In the genomic region with DNA sequence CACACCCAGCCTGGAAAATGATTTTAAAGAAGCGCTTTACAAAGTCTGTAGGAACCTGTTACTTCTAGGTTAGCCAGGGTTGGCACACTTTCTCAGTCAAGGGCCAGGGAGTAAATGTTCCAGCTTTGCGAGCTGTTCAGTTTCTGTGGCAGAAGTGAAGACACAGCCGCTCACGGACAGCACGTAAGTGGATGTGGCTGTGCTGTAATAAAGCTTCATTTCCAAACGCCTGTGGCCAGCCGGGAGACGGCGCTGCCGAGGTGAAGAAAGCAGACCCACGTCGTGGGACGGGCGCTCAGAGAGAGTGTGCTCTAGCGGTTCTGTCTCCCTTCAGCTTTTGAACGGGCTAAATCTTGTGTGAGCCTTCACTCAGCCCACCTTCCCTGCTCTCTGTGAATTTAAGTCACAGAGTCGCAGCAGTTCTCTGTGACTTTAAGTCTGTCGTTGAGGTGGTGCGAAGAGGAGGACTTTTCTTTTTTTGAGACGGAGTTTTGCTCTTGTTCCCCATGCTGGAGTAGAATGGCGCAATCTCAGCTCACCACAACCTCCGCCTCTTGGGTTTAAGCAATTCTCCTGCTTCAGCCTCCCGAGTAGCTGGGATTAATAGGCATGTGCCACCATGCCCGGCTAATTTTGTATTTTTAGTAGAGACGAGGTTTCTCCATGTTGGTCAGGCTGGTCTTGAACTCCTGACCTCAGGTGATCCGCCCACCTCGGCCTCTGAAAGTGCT, we compare ENCODE assay signal across 25 cellular contexts. TPM values are rescaled to one million over a fixed set of nuclear protein-coding genes. Genes with fewer than 3 reads are reported as not detected.
DNase-seq lines count a peak whose midpoint lies in the region; ATAC-seq, FAIRE-seq and TF ChIP-seq lines count a peak whose summit lies in the region.
"Had no signal": no experiment of that assay in that cellular context is flagged by ENCODE, and none has a peak within 500 bp of the region (broad histone marks: within the 10 kb centered on the region; RNA-seq: fewer than 3 reads in every experiment).

No MANE protein-coding gene starts in this region.

- peaks cover 2% of the 10 kb centered on the region for H3K4me1 Mint-ChIP-seq in activated naive CD8-positive, alpha-beta T cell treated with anti-CD3 and anti-CD28 coated beads, Interleukin-2, amount 10 ng/mL, durations not matched to agents 7 days and 5 days
- no peaks in the 10 kb centered on the region for H3K4me1 Mint-ChIP-seq in activated naive CD8-positive, alpha-beta T cell treated with anti-CD3 and anti-CD28 coated beads for 36 hours
- H3K4me1 Mint-ChIP-seq: activated CD4-positive, alpha-beta T cell treated with anti-CD3 and anti-CD28 coated beads for 36 hours; stimulated activated memory B cell treated with anti-CD40 and anti-IgM and Interleukin-4, amounts not matched to agents 10 μg/mL and 1 μg/mL and 100 μg/mL, for 72 hours had no signal

- H3K27me3 Mint-ChIP-seq in activated naive CD8-positive, alpha-beta T cell treated with anti-CD3 and anti-CD28 coated beads, Interleukin-2, amount 10 ng/mL, durations not matched to agents 7 days and 5 days = no peaks in the 10 kb centered on the region
- H3K27me3 Mint-ChIP-seq in activated naive CD8-positive, alpha-beta T cell treated with anti-CD3 and anti-CD28 coated beads for 36 hours = no peaks in the 10 kb centered on the region
- H3K27me3 Mint-ChIP-seq: activated CD4-positive, alpha-beta T cell treated with anti-CD3 and anti-CD28 coated beads for 36 hours; brain; CD4-positive, CD25-positive, alpha-beta regulatory T cell; naive thymus-derived CD8-positive, alpha-beta T cell; stimulated activated memory B cell treated with anti-CD40 and anti-IgM and Interleukin-4, amounts not matched to agents 10 μg/mL and 1 μg/mL and 100 μg/mL, for 72 hours; type B pancreatic cell had no signal

- ATAC-seq in activated naive CD8-positive, alpha-beta T cell treated with anti-CD3 and anti-CD28 coated beads, Interleukin-2, amount 10 ng/mL, durations not matched to agents 7 days and 5 days (ENCODE audit: low read depth) = no peak
- no peak for ATAC-seq in GM19035 (IDR thresholded peaks at IDR 0.05; ENCODE audit: unreplicated experiment)
- ATAC-seq: activated CD4-positive, alpha-beta T cell treated with anti-CD3 and anti-CD28 coated beads for 36 hours; gastrocnemius medialis; naive thymus-derived CD8-positive, alpha-beta T cell; stimulated activated memory B cell treated with anti-CD40 and anti-IgM and Interleukin-4, amounts not matched to agents 10 μg/mL and 1 μg/mL and 100 μg/mL, for 72 hours had no signal

- no peak for FAIRE-seq in GM19239 (lab: Jason Lieb, UNC)
- FAIRE-seq: A204.1 had no signal

- peaks cover 33 to 100% (median 95%) of the 10 kb centered on the region in 4 donors for H3K36me3 ChIP-seq in esophagus muscularis mucosa

- no peak for TF ChIP-seq EP300 in esophagus muscularis mucosa (IDR thresholded peaks at IDR 0.05)

- no peak overlapping the region for H3K4me3 ChIP-seq in esophagus muscularis mucosa
- H3K4me3 ChIP-seq: gastrocnemius medialis, prostate gland, SJSA1 had no signal

- H3K4me1 ChIP-seq in esophagus muscularis mucosa = peaks cover 0 to 5% (median 0%) of the 10 kb centered on the region in 4 donors
- H3K4me1 ChIP-seq: gastrocnemius medialis, prostate gland had no signal

- no peak overlapping the region for H3K4me3 Mint-ChIP-seq in activated naive CD8-positive, alpha-beta T cell treated with anti-CD3 and anti-CD28 coated beads, Interleukin-2, amount 10 ng/mL, durations not matched to agents 7 days and 5 days
- H3K4me3 Mint-ChIP-seq in activated naive CD8-positive, alpha-beta T cell treated with anti-CD3 and anti-CD28 coated beads for 36 hours = no peak overlapping the region
- H3K4me3 Mint-ChIP-seq: activated CD4-positive, alpha-beta T cell treated with anti-CD3 and anti-CD28 coated beads for 36 hours; activated naive CD4-positive, alpha-beta T cell treated with anti-CD3 and anti-CD28 coated beads for 36 hours; brain; CD4-positive, CD25-positive, alpha-beta regulatory T cell; H9; stimulated activated memory B cell treated with anti-CD40 and anti-IgM and Interleukin-4, amounts not matched to agents 10 μg/mL and 1 μg/mL and 100 μg/mL, for 72 hours; type B pancreatic cell had no signal

- no peaks in the 10 kb centered on the region for H3K27me3 ChIP-seq in esophagus muscularis mucosa
- H3K27me3 ChIP-seq: gastrocnemius medialis, SJSA1 had no signal

- no peak for TF ChIP-seq CTCF in esophagus muscularis mucosa (IDR thresholded peaks at IDR 0.05)

- H3K36me3 Mint-ChIP-seq in activated naive CD8-positive, alpha-beta T cell treated with anti-CD3 and anti-CD28 coated beads, Interleukin-2, amount 10 ng/mL, durations not matched to agents 7 days and 5 days = peaks cover 13% of the 10 kb centered on the region
- peaks cover 19% of the 10 kb centered on the region for H3K36me3 Mint-ChIP-seq in activated naive CD8-positive, alpha-beta T cell treated with anti-CD3 and anti-CD28 coated beads for 36 hours

- H3K9me3 ChIP-seq in esophagus muscularis mucosa = no peaks in the 10 kb centered on the region
- H3K9me3 ChIP-seq: gastrocnemius medialis, prostate gland, SJSA1 had no signal

- H3K27ac Mint-ChIP-seq in activated naive CD8-positive, alpha-beta T cell treated with anti-CD3 and anti-CD28 coated beads, Interleukin-2, amount 10 ng/mL, durations not matched to agents 7 days and 5 days = peak overlapping the region; percentile 74
- no peak overlapping the region for H3K27ac Mint-ChIP-seq in activated naive CD8-positive, alpha-beta T cell treated with anti-CD3 and anti-CD28 coated beads for 36 hours
- H3K27ac Mint-ChIP-seq: activated CD4-positive, alpha-beta T cell treated with anti-CD3 and anti-CD28 coated beads for 36 hours; activated naive CD4-positive, alpha-beta T cell treated with anti-CD3 and anti-CD28 coated beads for 36 hours; brain; CD4-positive, CD25-positive, alpha-beta regulatory T cell; stimulated activated memory B cell treated with anti-CD40 and anti-IgM and Interleukin-4, amounts not matched to agents 10 μg/mL and 1 μg/mL and 100 μg/mL, for 72 hours; type B pancreatic cell had no signal

- no peak for DNase-seq in activated naive CD8-positive, alpha-beta T cell treated with anti-CD3 and anti-CD28 coated beads, Interleukin-2, amount 10 ng/mL, durations not matched to agents 7 days and 5 days
- no peak for DNase-seq in activated naive CD8-positive, alpha-beta T cell treated with anti-CD3 and anti-CD28 coated beads for 36 hours
- DNase-seq in esophagus muscularis mucosa (ENCODE audit: extremely low spot score) = peak; percentile 72
- DNase-seq in medulla oblongata (ENCODE audit: extremely low spot score) = peak; percentile 35
- no peak for DNase-seq in NCI-H510A treated with DMSO at 0.1 percent for 48 hours (lab: John Stamatoyannopoulos, UW)
- no peak for DNase-seq in GM19239 (ENCODE audit: insufficient read length, low spot score)
- DNase-seq in OCI-M2 (lab: John Stamatoyannopoulos, UW; ENCODE audit: unreplicated experiment) = no peak
- DNase-seq: activated CD4-positive, alpha-beta T cell treated with anti-CD3 and anti-CD28 coated beads for 36 hours; activated naive CD4-positive, alpha-beta T cell treated with anti-CD3 and anti-CD28 coated beads for 36 hours; CD4-positive, CD25-positive, alpha-beta regulatory T cell; dermis blood vessel endothelial cell; DMS53; gastrocnemius medialis; H9; naive thymus-derived CD8-positive, alpha-beta T cell; NCI-H1694 treated with DMSO at 0.1 percent for 48 hours; NCI-H446 treated with DMSO at 0.1 percent for 48 hours; stimulated activated CD4-positive, alpha-beta T cell treated with anti-CD3 and anti-CD28 coated beads, Interleukin-12 subunit alpha, Interleukin-12 subunit beta, amount 100 ng/mL, for 4 hours had no signal

- 76% methylated on average over 27 of the region's 27 CpGs for WGBS in esophagus muscularis mucosa

- no peaks in the 10 kb centered on the region for H3K9me3 Mint-ChIP-seq in activated naive CD8-positive, alpha-beta T cell treated with anti-CD3 and anti-CD28 coated beads, Interleukin-2, amount 10 ng/mL, durations not matched to agents 7 days and 5 days
- H3K9me3 Mint-ChIP-seq in activated naive CD8-positive, alpha-beta T cell treated with anti-CD3 and anti-CD28 coated beads for 36 hours = no peaks in the 10 kb centered on the region
- H3K9me3 Mint-ChIP-seq: activated naive CD4-positive, alpha-beta T cell treated with anti-CD3 and anti-CD28 coated beads for 36 hours; brain; CD4-positive, CD25-positive, alpha-beta regulatory T cell; H9; naive thymus-derived CD8-positive, alpha-beta T cell; stimulated activated memory B cell treated with anti-CD40 and anti-IgM and Interleukin-4, amounts not matched to agents 10 μg/mL and 1 μg/mL and 100 μg/mL, for 72 hours; type B pancreatic cell had no signal

- intact Hi-C loops in esophagus muscularis mucosa (cut with DNase I) = no loop called here

- POLR2A ChIA-PET in activated naive CD8-positive, alpha-beta T cell treated with anti-CD3 and anti-CD28 coated beads, Interleukin-2, amount 10 ng/mL, durations not matched to agents 7 days and 5 days (lab: Charles Lee) = no interaction called here

- no peak overlapping the region for H3K27ac ChIP-seq in esophagus muscularis mucosa (replicated peaks in 1 of 4)
- H3K27ac ChIP-seq: gastrocnemius medialis, prostate gland, SJSA1 had no signal

- no peak for TF ChIP-seq POLR2A in esophagus muscularis mucosa (IDR thresholded peaks at IDR 0.05; ENCODE audit: low read depth)

RNA-seq across cellular contexts. Expression of a gene that starts 35.6 kb away (rescaled TPM):
- 10 to 100 TPM; 66.7 to 70.2 TPM for total RNA-seq in activated naive CD8-positive, alpha-beta T cell treated with anti-CD3 and anti-CD28 coated beads, Interleukin-2, amount 10 ng/mL, durations not matched to agents 7 days and 5 days
- 10 to 100 TPM; 42.8 to 43.6 TPM for total RNA-seq in activated naive CD8-positive, alpha-beta T cell treated with anti-CD3 and anti-CD28 coated beads for 36 hours
- 10 to 100 TPM; 16.9 to 31.1 (median 22.4) TPM for total RNA-seq in esophagus muscularis mucosa

RNA-seq across cellular contexts. Expression of a gene that starts 56.2 kb away (rescaled TPM):
- 10 to 100 TPM; 45.3 to 48.6 TPM for total RNA-seq in activated naive CD8-positive, alpha-beta T cell treated with anti-CD3 and anti-CD28 coated beads, Interleukin-2, amount 10 ng/mL, durations not matched to agents 7 days and 5 days
- 100 to 1,000 TPM; 116 to 118 TPM for total RNA-seq in activated naive CD8-positive, alpha-beta T cell treated with anti-CD3 and anti-CD28 coated beads for 36 hours
- 10 to 100 TPM; 14.7 to 23.3 (median 19.5) TPM for total RNA-seq in esophagus muscularis mucosa

Comparison
In these comparisons a context has a peak if more than half of its experiments do, and no peak if none do; other contexts are left out.
1. DNase-seq: peak in esophagus muscularis mucosa (single experiment) and medulla oblongata (single experiment); none in activated naive CD8-positive, alpha-beta T cell treated with anti-CD3 and anti-CD28 coated beads, Interleukin-2, amount 10 ng/mL, durations not matched to agents 7 days and 5 days (single experiment), activated naive CD8-positive, alpha-beta T cell treated with anti-CD3 and anti-CD28 coated beads for 36 hours (single experiment), NCI-H510A treated with DMSO at 0.1 percent for 48 hours (single experiment), GM19239 (single experiment) and OCI-M2 (single experiment).